In genomic region chr21:6556516-6556915, GRCh38 we compare ENCODE assay signal across 7 cellular contexts.
DNase-seq lines count a peak whose midpoint lies in the region; ATAC-seq lines count a peak whose summit lies in the region.
"Not testable (repeated sequence)": the region's sequence is repeated elsewhere in the genome, so short reads cannot be mapped to it uniquely, and the experiment has no call there.

No MANE protein-coding gene starts in this region.

- not testable (repeated sequence) for H3K27ac Mint-ChIP-seq in activated naive CD4-positive, alpha-beta T cell treated with anti-CD3 and anti-CD28 coated beads, Interleukin-2, amount 50 U/mL, for 72 hours

- not testable (repeated sequence) for DNase-seq in activated naive CD4-positive, alpha-beta T cell treated with anti-CD3 and anti-CD28 coated beads, Interleukin-2, amount 50 U/mL, for 72 hours (ENCODE audit: low spot score in 2 of 2)

- H3K9me3 Mint-ChIP-seq in activated naive CD4-positive, alpha-beta T cell treated with anti-CD3 and anti-CD28 coated beads, Interleukin-2, amount 50 U/mL, for 72 hours: not testable (repeated sequence)

- peak; percentile 64 for ATAC-seq in GM18907 (IDR thresholded peaks at IDR 0.05; ENCODE audit: unreplicated experiment)
- peak; percentile 49 for ATAC-seq in GM19467 (IDR thresholded peaks at IDR 0.05; ENCODE audit: unreplicated experiment)
- ATAC-seq in GM21619 (IDR thresholded peaks at IDR 0.05; ENCODE audit: unreplicated experiment): peak; percentile 45
- ATAC-seq in HG02642 (IDR thresholded peaks at IDR 0.05; ENCODE audit: poor library complexity, unreplicated experiment): peak; percentile 64
- peak; percentile 45 for ATAC-seq in HG02981 (IDR thresholded peaks at IDR 0.05; ENCODE audit: unreplicated experiment)
- peak; percentile 49 for ATAC-seq in HG03565 (IDR thresholded peaks at IDR 0.05; ENCODE audit: unreplicated experiment)
- peak; percentile 68 to 69 for ATAC-seq in activated naive CD4-positive, alpha-beta T cell treated with anti-CD3 and anti-CD28 coated beads, Interleukin-2, amount 50 U/mL, for 72 hours

- not testable (repeated sequence) for H3K36me3 Mint-ChIP-seq in activated naive CD4-positive, alpha-beta T cell treated with anti-CD3 and anti-CD28 coated beads, Interleukin-2, amount 50 U/mL, for 72 hours
